ENCODE assay signal across 20 cellular contexts in the genomic region with DNA sequence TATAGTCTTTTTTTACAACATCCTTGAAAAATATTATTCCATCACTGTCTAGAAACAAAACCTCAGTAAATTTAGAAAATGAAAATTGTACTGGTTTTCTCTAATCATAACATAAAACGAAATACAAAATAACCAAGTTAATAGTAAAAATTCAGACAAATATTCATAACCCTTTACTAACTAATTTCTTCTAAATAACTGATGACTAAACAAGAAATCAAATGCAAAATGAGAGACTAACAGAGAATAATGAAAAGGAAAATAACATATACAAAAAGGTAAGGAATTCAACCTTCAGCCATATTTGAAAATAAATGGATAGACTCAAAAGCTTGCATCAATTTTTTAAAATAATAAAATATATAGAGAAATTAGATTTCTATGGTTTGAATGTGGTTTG.
"Had no signal": no experiment of that assay in that cellular context is flagged by ENCODE, and none has a peak within 500 bp of the region (broad histone marks: within the 10 kb centered on the region; RNA-seq: fewer than 3 reads in every experiment).

No MANE protein-coding gene starts in this region.

- H3K9me3 ChIP-seq: SK-N-SH had no signal

- H3K9ac ChIP-seq: SK-N-SH had no signal

- H3K27me3 ChIP-seq: MG63 had no signal

- DNase-seq: Karpas-422, KG1, MG63, NCI-H1092, NCI-H1105 treated with DMSO at 0.1 percent for 48 hours, NCI-H1417 treated with DMSO at 0.1 percent for 48 hours, NCI-H146, NCI-H1694 treated with DMSO at 0.1 percent for 48 hours, NCI-H1930, NCI-H2081, NCI-H2107, NCI-H226, NCI-H446, NCI-H510A, NCI-H524 treated with DMSO at 0.1 percent for 48 hours, NCI-H69, NCI-H774, SHP77, SK-N-SH had no signal

- H3K4me2 ChIP-seq: SK-N-SH had no signal

- H3K27ac ChIP-seq: RWPE1 had no signal

- H3K36me3 ChIP-seq: MG63 had no signal

- H3K4me3 ChIP-seq: MG63 had no signal
